In genomic region chr14:68403191-68403781, GRCh38 we compare ENCODE assay signal across 15 cellular contexts.
DNase-seq lines count a peak whose midpoint lies in the region; ATAC-seq and TF ChIP-seq lines count a peak whose summit lies in the region.
"Had no signal": no experiment of that assay in that cellular context is flagged by ENCODE, and none has a peak within 500 bp of the region (broad histone marks: within the 10 kb centered on the region; RNA-seq: fewer than 3 reads in every experiment).

No MANE protein-coding gene starts in this region.

- no peaks in the 10 kb centered on the region for H3K36me3 Mint-ChIP-seq in GM23338 (ENCODE audit: low read depth)
- H3K36me3 Mint-ChIP-seq: immature natural killer cell had no signal

- CTCF ChIA-PET in OCI-LY7 (lab: Charles Lee; ENCODE audit: unreplicated experiment), result no interaction called here
- CTCF ChIA-PET in RWPE1 (lab: Yijun Ruan, JAX), result no interaction called here

- POLR2A ChIA-PET in OCI-LY7 (lab: Charles Lee) (interaction anchor here (0.6 to 1.7 kb wide), 5 partner anchors 23 to 148 kb away, joined by 3 to 4 read pairs (median 3); no protein-coding TSS in a partner anchor), RWPE1 (lab: Yijun Ruan, JAX; ENCODE audit: low non-redundant PET) (interaction anchor here (0.7 kb wide), 1 partner anchor 162 kb away, joined by 3 read pairs; no protein-coding TSS in a partner anchor)

- intact Hi-C loops in OCI-LY7 (cut with micrococcal nuclease; ENCODE audit: unreplicated experiment), result no loop called here
- intact Hi-C loops in left ventricle myocardium inferior (cut with micrococcal nuclease), result no loop called here

- H3K36me3 ChIP-seq in DOHH2 (ENCODE audit: control insufficient read depth, low read length) (no peaks in the 10 kb centered on the region), OCI-LY7 (ENCODE audit: insufficient read depth, low read length) (no peaks in the 10 kb centered on the region), left ventricle myocardium inferior (no peaks in the 10 kb centered on the region), GM23338 (ENCODE audit: insufficient read depth) (no peaks in the 10 kb centered on the region)
- H3K36me3 ChIP-seq: SJSA1 had no signal

- peak overlapping the region; percentile 49 for H3K27ac ChIP-seq in DOHH2 (ENCODE audit: low read depth, low read length)
- H3K27ac ChIP-seq in OCI-LY7 (ENCODE audit: low read depth, low read length, poor library complexity, severe bottlenecking), result no peak overlapping the region
- peak overlapping the region; percentile 37 for H3K27ac ChIP-seq in left ventricle myocardium inferior (replicated peaks)
- H3K27ac ChIP-seq in skin epidermis, result peak overlapping the region in 16 of 21 experiments; percentile 7 to 77 (median 48)
- H3K27ac ChIP-seq in GM23338 (ENCODE audit: low read depth), result no peak overlapping the region
- no peak overlapping the region for H3K27ac ChIP-seq in RWPE1
- H3K27ac ChIP-seq: SJSA1 had no signal

- H3K4me1 ChIP-seq in DOHH2 (ENCODE audit: control insufficient read depth, low read length), result peaks cover 79% of the 10 kb centered on the region
- peaks cover 65% of the 10 kb centered on the region for H3K4me1 ChIP-seq in OCI-LY7 (ENCODE audit: insufficient read depth, low read length, poor library complexity, severe bottlenecking)
- peaks cover 58% of the 10 kb centered on the region for H3K4me1 ChIP-seq in left ventricle myocardium inferior
- no peaks in the 10 kb centered on the region for H3K4me1 ChIP-seq in GM23338 (ENCODE audit: insufficient read depth)
- H3K4me1 ChIP-seq: SJSA1 had no signal

- H3K27me3 ChIP-seq in DOHH2 (ENCODE audit: control insufficient read depth, low read length) (no peaks in the 10 kb centered on the region), left ventricle myocardium inferior (ENCODE audit: low read depth) (no peaks in the 10 kb centered on the region), GM23338 (ENCODE audit: insufficient read depth) (no peaks in the 10 kb centered on the region)
- H3K27me3 ChIP-seq: SJSA1 had no signal

- peaks cover 13% of the 10 kb centered on the region for H3K4me1 Mint-ChIP-seq in GM23338

- DNase-seq in OCI-LY7 (ENCODE audit: low spot score) (no peak), left ventricle myocardium inferior (no peak), GM23338 (ENCODE audit: low spot score) (no peak), RWPE1 (ENCODE audit: low spot score) (no peak)
- DNase-seq: activated CD4-positive, alpha-beta T cell treated with anti-CD3 and anti-CD28 coated beads for 48 hours; erythroblast; immature natural killer cell; Karpas-422; posterior cingulate gyrus had no signal

- H3K4me2 ChIP-seq in DOHH2 (ENCODE audit: low read length), result peak overlapping the region; percentile 85
- H3K4me2 ChIP-seq in OCI-LY7 (ENCODE audit: low read length), result 0 out of 2 replicates have a peak overlapping the region, but pooled peaks have one; percentile 42
- H3K4me2 ChIP-seq in GM23338, result no peak overlapping the region

- H3K27me3 Mint-ChIP-seq in GM23338 (ENCODE audit: insufficient read depth, low read depth, poor library complexity), result no peaks in the 10 kb centered on the region
- H3K27me3 Mint-ChIP-seq: activated naive CD8-positive, alpha-beta T cell had no signal

- peaks cover 10% of the 10 kb centered on the region for H3F3A ChIP-seq in DOHH2 (ENCODE audit: control insufficient read depth, insufficient read depth)
- H3F3A ChIP-seq in GM23338 (replicated peaks; ENCODE audit: low read depth), result no peaks in the 10 kb centered on the region

- no peak overlapping the region for H3K4me3 Mint-ChIP-seq in GM23338
- H3K4me3 Mint-ChIP-seq: activated naive CD8-positive, alpha-beta T cell had no signal

- H3K9me3 Mint-ChIP-seq in GM23338, result no peaks in the 10 kb centered on the region

- TF ChIP-seq CTCF in DOHH2 (IDR thresholded peaks at IDR 0.05; ENCODE audit: low read depth, low read length, poor library complexity, severe bottlenecking), result no peak
- TF ChIP-seq CTCF in OCI-LY7 (conservative IDR thresholded peaks at IDR 0.05; ENCODE audit: low read length), result no peak
- TF ChIP-seq CTCF in left ventricle myocardium inferior (IDR thresholded peaks at IDR 0.05; ENCODE audit: borderline replicate concordance), result no peak
- no peak for TF ChIP-seq CTCF in GM23338 (conservative IDR thresholded peaks at IDR 0.05; ENCODE audit: low read depth in 2 of 2)
- no peak for TF ChIP-seq CTCF in RWPE1 (conservative IDR thresholded peaks at IDR 0.05; ENCODE audit: low read depth)

- no peak for ATAC-seq in GM23338
- no peak for ATAC-seq in GM21737 (IDR thresholded peaks at IDR 0.05; ENCODE audit: unreplicated experiment)
- no peak for ATAC-seq in HG03469 (IDR thresholded peaks at IDR 0.05; ENCODE audit: unreplicated experiment)

- H3K27ac Mint-ChIP-seq in GM23338, result no peak overlapping the region
- H3K27ac Mint-ChIP-seq: activated naive CD8-positive, alpha-beta T cell had no signal

- BruUV-seq in OCI-LY7 (replicated peaks; lab: Mats Ljungman, UMichigan), result no TSS peak

- H3K9me2 ChIP-seq in DOHH2 (replicated peaks; ENCODE audit: control insufficient read depth, low read length), result no peaks in the 10 kb centered on the region
- H3K9me2 ChIP-seq in OCI-LY7 (ENCODE audit: insufficient read depth, low read length), result no peaks in the 10 kb centered on the region
- no peaks in the 10 kb centered on the region for H3K9me2 ChIP-seq in GM23338 (ENCODE audit: insufficient read depth)

- H4K20me1 ChIP-seq in DOHH2 (ENCODE audit: control insufficient read depth, insufficient read depth, low read depth, low read length) (no peaks in the 10 kb centered on the region), OCI-LY7 (ENCODE audit: insufficient read depth, low read length) (no peaks in the 10 kb centered on the region), GM23338 (replicated peaks; ENCODE audit: insufficient read depth) (no peaks in the 10 kb centered on the region)

- H3K4me3 ChIP-seq in DOHH2 (ENCODE audit: low read length) (peak overlapping the region; percentile 31), OCI-LY7 (ENCODE audit: low read depth, low read length, poor library complexity, severe bottlenecking) (no peak overlapping the region), left ventricle myocardium inferior (no peak overlapping the region), skin epidermis (no peak overlapping the region), GM23338 (no peak overlapping the region)
- H3K4me3 ChIP-seq: SJSA1 had no signal

- H3K79me2 ChIP-seq in DOHH2 (ENCODE audit: control insufficient read depth, low read length) (no peaks in the 10 kb centered on the region), OCI-LY7 (ENCODE audit: insufficient read depth, low read depth, low read length) (no peaks in the 10 kb centered on the region), GM23338 (replicated peaks; ENCODE audit: insufficient read depth) (no peaks in the 10 kb centered on the region)

- H3K9me3 ChIP-seq in DOHH2 (ENCODE audit: control insufficient read depth, insufficient read depth, low read length), result no peaks in the 10 kb centered on the region
- no peaks in the 10 kb centered on the region for H3K9me3 ChIP-seq in OCI-LY7 (ENCODE audit: low read length)
- no peaks in the 10 kb centered on the region for H3K9me3 ChIP-seq in left ventricle myocardium inferior (replicated peaks)
- H3K9me3 ChIP-seq: SJSA1 had no signal

- H2AFZ ChIP-seq in OCI-LY7 (ENCODE audit: low read length) (no peak overlapping the region; the same call in 1 of the 2 replicates), GM23338 (no peak overlapping the region)

TF ChIP-seq in GM23338, 12 proteins besides CTCF, POLR2A, EP300 and RAD21:
- TF ChIP-seq EZH2 (IDR thresholded peaks at IDR 0.05; ENCODE audit: low read depth, unreplicated experiment), result no peak
- no peak for TF ChIP-seq NANOG (IDR thresholded peaks at IDR 0.05; ENCODE audit: borderline replicate concordance)
- no peak for TF ChIP-seq EZH2phosphoT487 (IDR thresholded peaks at IDR 0.05; ENCODE audit: unreplicated experiment)
- no peak for TF ChIP-seq STAT1 (IDR thresholded peaks at IDR 0.05; ENCODE audit: unreplicated experiment)

Comparison
In these comparisons a context has a peak if more than half of its experiments do, and no peak if none do; other contexts are left out.
1. H3K27ac ChIP-seq: peak in DOHH2 (single experiment), left ventricle myocardium inferior (single experiment) and skin epidermis (16 of 21); none in OCI-LY7 (single experiment), GM23338 (single experiment) and RWPE1 (single experiment).